In genomic region chr12:22275847-22276246, GRCh38 we compare ENCODE assay signal across 8 cellular contexts. TPM values are rescaled to one million over a fixed set of nuclear protein-coding genes. Genes with fewer than 3 reads are reported as not detected.
DNase-seq lines count a peak whose midpoint lies in the region; FAIRE-seq and TF ChIP-seq lines count a peak whose summit lies in the region.

No MANE protein-coding gene starts in this region.

- no peaks in the 10 kb centered on the region for H3K9me3 Mint-ChIP-seq in HFFc6
- H3K9me3 Mint-ChIP-seq in activated T-helper 2 cell treated with anti-CD3 and anti-CD28 coated beads, Interferon-gamma antibody, Interleukin-2, Interleukin-4, amounts not matched to agents 10 μg/mL and 5 μg/mL and 100 μg/mL, durations not matched to agents 14 hours and 24 hours and 36 hours: no peaks in the 10 kb centered on the region

- peaks cover 2% of the 10 kb centered on the region; the same call in 1 of the 2 replicates for H3K27me3 Mint-ChIP-seq in HFFc6 (ENCODE audit: insufficient read depth)
- no peaks in the 10 kb centered on the region for H3K27me3 Mint-ChIP-seq in activated T-helper 2 cell treated with anti-CD3 and anti-CD28 coated beads, Interferon-gamma antibody, Interleukin-2, Interleukin-4, amounts not matched to agents 10 μg/mL and 5 μg/mL and 100 μg/mL, durations not matched to agents 14 hours and 24 hours and 36 hours (ENCODE audit: low read depth)

- H3K4me1 Mint-ChIP-seq in HFFc6 (ENCODE audit: low read depth): peaks cover 35% of the 10 kb centered on the region
- no peaks in the 10 kb centered on the region for H3K4me1 Mint-ChIP-seq in activated T-helper 2 cell treated with anti-CD3 and anti-CD28 coated beads, Interferon-gamma antibody, Interleukin-2, Interleukin-4, amounts not matched to agents 10 μg/mL and 5 μg/mL and 100 μg/mL, durations not matched to agents 14 hours and 24 hours and 36 hours (ENCODE audit: low read depth)

- FAIRE-seq in bronchial epithelial cell (lab: Jason Lieb, UNC): peak; percentile 100

- no peak overlapping the region for H3K4me3 ChIP-seq in bronchial epithelial cell (ENCODE audit: low read depth, low read length)
- peak overlapping the region; percentile 3 for H3K4me3 ChIP-seq in suprapubic skin

- no peak overlapping the region; the same call in 1 of the 2 replicates for H3K4me3 Mint-ChIP-seq in HFFc6
- H3K4me3 Mint-ChIP-seq in activated T-helper 2 cell treated with anti-CD3 and anti-CD28 coated beads, Interferon-gamma antibody, Interleukin-2, Interleukin-4, amounts not matched to agents 10 μg/mL and 5 μg/mL and 100 μg/mL, durations not matched to agents 14 hours and 24 hours and 36 hours (ENCODE audit: low read depth): no peak overlapping the region

- no peaks in the 10 kb centered on the region for H3K9me3 ChIP-seq in suprapubic skin

- no peak for TF ChIP-seq EP300 in suprapubic skin (IDR thresholded peaks at IDR 0.05)

- H3K36me3 ChIP-seq in bronchial epithelial cell (ENCODE audit: control insufficient read depth, insufficient read depth, low read length) (no peaks in the 10 kb centered on the region), suprapubic skin (no peaks in the 10 kb centered on the region)

- TF ChIP-seq POLR2A in suprapubic skin (IDR thresholded peaks at IDR 0.05): no peak

- H3K4me1 ChIP-seq in suprapubic skin: peaks cover 39% of the 10 kb centered on the region

- no peaks in the 10 kb centered on the region for H3K27me3 ChIP-seq in bronchial epithelial cell (ENCODE audit: control insufficient read depth, insufficient read depth, low read length)
- H3K27me3 ChIP-seq in suprapubic skin: no peaks in the 10 kb centered on the region

- H3K27ac ChIP-seq in suprapubic skin: peak overlapping the region; percentile 77

- WGBS in suprapubic skin: 5% methylated on average over 2 of the region's 2 CpGs

- intact Hi-C loops in activated T-helper 2 cell treated with anti-CD3 and anti-CD28 coated beads, Interferon-gamma antibody, Interleukin-2, Interleukin-4, amounts not matched to agents 10 μg/mL and 5 μg/mL and 100 μg/mL, durations not matched to agents 14 hours and 24 hours and 36 hours (cut with micrococcal nuclease): no loop called here

- no peak for TF ChIP-seq CTCF in HFFc6 (IDR thresholded peaks at IDR 0.05)
- no peak for TF ChIP-seq CTCF in bronchial epithelial cell (IDR thresholded peaks at IDR 0.05; ENCODE audit: insufficient read depth, low read length, severe bottlenecking)
- TF ChIP-seq CTCF in suprapubic skin (IDR thresholded peaks at IDR 0.05): no peak

- DNase-seq in HFFc6: peak; percentile 96
- DNase-seq in bronchial epithelial cell (ENCODE audit: low read depth): peak; percentile 99
- DNase-seq in kidney glomerular epithelial cell (lab: John Stamatoyannopoulos, UW): peak; percentile 87
- DNase-seq in suprapubic skin (ENCODE audit: low spot score in 2 of 2): peak; percentile 94
- DNase-seq in DMS53 treated with DMSO at 0.1 percent for 48 hours (lab: John Stamatoyannopoulos, UW; ENCODE audit: unreplicated experiment): no peak
- no peak for DNase-seq in activated CD4-positive, alpha-beta T cell treated with anti-CD3 and anti-CD28 coated beads, Interleukin-2, amount 50 U/mL, for 48 hours
- no peak for DNase-seq in NCI-H1694 (lab: John Stamatoyannopoulos, UW)
- DNase-seq in activated T-helper 2 cell treated with anti-CD3 and anti-CD28 coated beads, Interferon-gamma antibody, Interleukin-2, Interleukin-4, amounts not matched to agents 10 μg/mL and 5 μg/mL and 100 μg/mL, durations not matched to agents 14 hours and 24 hours and 36 hours (ENCODE audit: low spot score): no peak

- peak overlapping the region; percentile 74 for H3K27ac Mint-ChIP-seq in HFFc6
- no peak overlapping the region for H3K27ac Mint-ChIP-seq in activated T-helper 2 cell treated with anti-CD3 and anti-CD28 coated beads, Interferon-gamma antibody, Interleukin-2, Interleukin-4, amounts not matched to agents 10 μg/mL and 5 μg/mL and 100 μg/mL, durations not matched to agents 14 hours and 24 hours and 36 hours

- H3K36me3 Mint-ChIP-seq in HFFc6 (ENCODE audit: low read depth): no peaks in the 10 kb centered on the region
- H3K36me3 Mint-ChIP-seq in activated T-helper 2 cell treated with anti-CD3 and anti-CD28 coated beads, Interferon-gamma antibody, Interleukin-2, Interleukin-4, amounts not matched to agents 10 μg/mL and 5 μg/mL and 100 μg/mL, durations not matched to agents 14 hours and 24 hours and 36 hours (ENCODE audit: low read depth): no peaks in the 10 kb centered on the region

RNA-seq across cellular contexts. Expression of gene ST8SIA1, which starts 58.7 kb away (rescaled TPM):
- total RNA-seq in HFFc6 (2021; fragmentation: NEBNext Ultra II Directional; extraction: Animal tissue kit (Norgen Biotek cat#: 25700)): not detected
- total RNA-seq in bronchial epithelial cell (under 0.01 and 0.13 TPM in 2 replicates), suprapubic skin (10 to 100 TPM in 2 of 4 donors, 1 to 10 TPM in 2; 6.9 to 18.0 (median 11.4) TPM)
- total RNA-seq in activated T-helper 2 cell treated with anti-CD3 and anti-CD28 coated beads, Interferon-gamma antibody, Interleukin-2, Interleukin-4, amounts not matched to agents 10 μg/mL and 5 μg/mL and 100 μg/mL, durations not matched to agents 14 hours and 24 hours and 36 hours: 0.39 and 1.3 TPM in 2 replicates

Comparison
In these comparisons a context has a peak if more than half of its experiments do, and no peak if none do; other contexts are left out.
1. DNase-seq: peak in HFFc6 (single experiment), bronchial epithelial cell (single experiment), kidney glomerular epithelial cell (single experiment) and suprapubic skin (2 of 2); none in DMS53 treated with DMSO at 0.1 percent for 48 hours (single experiment), activated CD4-positive, alpha-beta T cell treated with anti-CD3 and anti-CD28 coated beads, Interleukin-2, amount 50 U/mL, for 48 hours (0 of 2), NCI-H1694 (single experiment) and activated T-helper 2 cell treated with anti-CD3 and anti-CD28 coated beads, Interferon-gamma antibody, Interleukin-2, Interleukin-4, amounts not matched to agents 10 μg/mL and 5 μg/mL and 100 μg/mL, durations not matched to agents 14 hours and 24 hours and 36 hours (single experiment).